1 cellular context compared by ENCODE assay signal in the genomic region with DNA sequence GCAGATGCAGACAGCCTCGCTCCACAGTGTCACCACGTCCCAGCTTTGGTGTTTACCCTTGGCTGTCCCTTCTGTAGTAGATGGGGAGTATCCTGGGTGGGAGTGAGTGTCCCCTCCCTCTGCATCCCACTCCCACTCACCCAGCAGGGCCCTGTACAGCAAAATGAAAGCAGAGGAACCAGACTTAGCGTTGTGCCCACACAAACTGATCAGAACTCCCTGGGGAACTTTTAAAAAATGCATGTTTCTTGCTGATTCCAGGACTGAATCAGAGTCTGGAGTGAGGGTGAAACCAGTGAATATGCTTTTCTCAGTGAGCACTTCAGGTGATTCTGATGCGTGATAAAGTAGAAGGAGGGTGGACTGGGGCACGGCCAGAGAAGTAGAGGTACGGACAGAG.
TF ChIP-seq lines count a peak whose summit lies in the region.

No MANE protein-coding gene starts in this region.

TF ChIP-seq in IMR-90, 13 proteins besides CTCF, POLR2A, EP300 and RAD21:
- TF ChIP-seq FOS (IDR thresholded peaks at IDR 0.05; ENCODE audit: low read depth, low read length) (no peak), NFE2L2 (IDR thresholded peaks at IDR 0.05; ENCODE audit: low read depth, low read length) (no peak), MAFK (IDR thresholded peaks at IDR 0.05; ENCODE audit: low read depth, low read length) (no peak), RFX5 (IDR thresholded peaks at IDR 0.05; ENCODE audit: low read depth, low read length) (no peak), MXI1 (IDR thresholded peaks at IDR 0.05; ENCODE audit: borderline replicate concordance, low read depth, low read length) (no peak), BHLHE40 (IDR thresholded peaks at IDR 0.05; ENCODE audit: low read depth, low read length) (no peak), CEBPB (IDR thresholded peaks at IDR 0.05; ENCODE audit: low read depth, low read length) (no peak), RCOR1 (IDR thresholded peaks at IDR 0.05; ENCODE audit: insufficient replicate concordance, low read length) (no peak), MAZ (IDR thresholded peaks at IDR 0.05; ENCODE audit: borderline replicate concordance, low read depth, low read length) (no peak), SMC3 (IDR thresholded peaks at IDR 0.05; ENCODE audit: low read depth, low read length) (no peak), CHD1 (IDR thresholded peaks at IDR 0.05; ENCODE audit: low read depth, low read length) (no peak)
- TF ChIP-seq, protein P1, sequence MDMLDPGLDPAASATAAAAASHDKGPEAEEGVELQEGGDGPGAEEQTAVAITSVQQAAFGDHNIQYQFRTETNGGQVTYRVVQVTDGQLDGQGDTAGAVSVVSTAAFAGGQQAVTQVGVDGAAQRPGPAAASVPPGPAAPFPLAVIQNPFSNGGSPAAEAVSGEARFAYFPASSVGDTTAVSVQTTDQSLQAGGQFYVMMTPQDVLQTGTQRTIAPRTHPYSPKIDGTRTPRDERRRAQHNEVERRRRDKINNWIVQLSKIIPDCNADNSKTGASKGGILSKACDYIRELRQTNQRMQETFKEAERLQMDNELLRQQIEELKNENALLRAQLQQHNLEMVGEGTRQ (IDR thresholded peaks at IDR 0.05; ENCODE audit: low read depth, low read length) = no peak
- TF ChIP-seq, protein P2, sequence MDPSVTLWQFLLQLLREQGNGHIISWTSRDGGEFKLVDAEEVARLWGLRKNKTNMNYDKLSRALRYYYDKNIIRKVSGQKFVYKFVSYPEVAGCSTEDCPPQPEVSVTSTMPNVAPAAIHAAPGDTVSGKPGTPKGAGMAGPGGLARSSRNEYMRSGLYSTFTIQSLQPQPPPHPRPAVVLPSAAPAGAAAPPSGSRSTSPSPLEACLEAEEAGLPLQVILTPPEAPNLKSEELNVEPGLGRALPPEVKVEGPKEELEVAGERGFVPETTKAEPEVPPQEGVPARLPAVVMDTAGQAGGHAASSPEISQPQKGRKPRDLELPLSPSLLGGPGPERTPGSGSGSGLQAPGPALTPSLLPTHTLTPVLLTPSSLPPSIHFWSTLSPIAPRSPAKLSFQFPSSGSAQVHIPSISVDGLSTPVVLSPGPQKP (IDR thresholded peaks at IDR 0.05; ENCODE audit: borderline replicate concordance, low read depth, low read length) = no peak
TF ChIP-seq in IMR-90: peak in this region for 0.
